In the genomic region with DNA sequence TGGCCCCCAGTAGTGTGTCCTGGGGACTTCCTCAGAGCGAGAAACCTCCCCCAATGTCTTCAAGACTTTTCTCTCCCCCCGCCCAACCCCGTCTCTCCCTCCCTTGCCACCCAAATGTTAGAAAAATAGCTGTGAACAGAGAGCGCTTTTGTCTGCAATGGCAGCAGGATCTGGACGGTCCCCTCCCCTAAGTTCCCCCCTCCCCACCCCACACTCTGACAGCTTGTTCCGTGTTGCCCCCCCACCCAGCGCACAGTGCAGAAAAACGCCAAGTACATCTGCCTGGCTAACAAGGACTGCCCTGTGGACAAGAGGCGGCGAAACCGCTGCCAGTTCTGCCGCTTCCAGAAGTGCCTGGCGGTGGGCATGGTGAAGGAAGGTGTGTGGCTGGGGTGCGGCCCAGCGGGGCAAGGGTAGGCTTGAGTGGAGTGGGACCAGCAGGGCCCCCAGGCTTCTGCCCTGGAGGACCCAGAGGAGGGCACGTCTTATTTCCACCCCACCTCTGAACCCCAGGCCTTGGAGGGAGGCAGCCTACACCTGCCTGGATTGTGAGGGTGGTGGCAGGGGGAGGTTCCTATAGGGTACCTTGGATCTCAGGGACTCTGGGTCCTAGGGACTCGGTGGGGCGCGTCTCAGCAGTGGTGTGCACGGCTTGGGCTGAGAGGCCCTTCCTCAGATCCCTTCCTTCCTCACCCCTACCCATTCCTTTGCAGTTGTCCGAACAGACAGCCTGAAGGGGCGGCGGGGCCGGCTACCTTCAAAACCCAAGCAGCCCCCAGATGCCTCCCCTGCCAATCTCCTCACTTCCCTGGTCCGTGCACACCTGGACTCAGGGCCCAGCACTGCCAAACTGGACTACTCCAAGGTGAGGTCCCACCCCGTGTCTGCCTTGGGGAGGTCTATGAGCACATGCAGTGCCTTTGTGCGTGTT, we compare ENCODE assay signal across 17 cellular contexts. TPM values are rescaled to one million over a fixed set of nuclear protein-coding genes. Genes with fewer than 3 reads are reported as not detected.
DNase-seq lines count a peak whose midpoint lies in the region; ATAC-seq and TF ChIP-seq lines count a peak whose summit lies in the region.
"Had no signal": no experiment of that assay in that cellular context is flagged by ENCODE, and none has a peak within 500 bp of the region (broad histone marks: within the 10 kb centered on the region; RNA-seq: fewer than 3 reads in every experiment).

No MANE protein-coding gene starts in this region.

- POLR2A ChIA-PET in activated CD4-positive, alpha-beta T cell treated with anti-CD3 and anti-CD28 coated beads for 36 hours (lab: Charles Lee) = no interaction called here
- POLR2A ChIA-PET in A673 (lab: Charles Lee; ENCODE audit: low non-redundant PET) = no interaction called here

- TF ChIP-seq CTCF in A673 (conservative IDR thresholded peaks at IDR 0.05; ENCODE audit: low read depth, low read length) = no peak

- DNase-seq in activated CD4-positive, alpha-beta T cell treated with anti-CD3 and anti-CD28 coated beads, Interleukin-2, amount 50 U/mL, for 1 hour = peak; percentile 44
- DNase-seq in activated CD4-positive, alpha-beta T cell treated with anti-CD3 and anti-CD28 coated beads for 36 hours = no peak
- peak; percentile 78 for DNase-seq in medulla oblongata (ENCODE audit: extremely low spot score)
- DNase-seq in stimulated activated naive CD8-positive, alpha-beta T cell treated with anti-CD3 and anti-CD28 coated beads, Interleukin-15, amount 100 ng/mL, for 72 hours = no peak
- DNase-seq in stimulated activated effector memory CD8-positive, alpha-beta T cell treated with anti-CD3 and anti-CD28 coated beads, Interleukin-12 subunit alpha, Interleukin-12 subunit beta, amount 100 ng/mL, for 72 hours (ENCODE audit: low spot score in 2 of 2) = no peak
- no peak for DNase-seq in A673 (ENCODE audit: low spot score)
- no peak for DNase-seq in cerebellar cortex (ENCODE audit: low spot score)
- DNase-seq: activated B cell treated with CpG ODN at 0.5 μM for 24 hours, activated T-cell treated with anti-CD3 and anti-CD28 coated beads for 4 hours, cortex of kidney, NCI-H1930, NCI-H69, Peyer's patch had no signal

- H3K27me3 Mint-ChIP-seq in activated CD4-positive, alpha-beta T cell treated with anti-CD3 and anti-CD28 coated beads for 36 hours = no peaks in the 10 kb centered on the region
- H3K27me3 Mint-ChIP-seq in stimulated activated naive CD8-positive, alpha-beta T cell treated with anti-CD3 and anti-CD28 coated beads, Interleukin-15, amount 100 ng/mL, for 72 hours = no peaks in the 10 kb centered on the region
- H3K27me3 Mint-ChIP-seq: activated B cell treated with CpG ODN at 0.5 μM for 24 hours had no signal

- no peak for ATAC-seq in activated CD4-positive, alpha-beta T cell treated with anti-CD3 and anti-CD28 coated beads for 36 hours
- no peak for ATAC-seq in stimulated activated naive CD8-positive, alpha-beta T cell treated with anti-CD3 and anti-CD28 coated beads, Interleukin-15, amount 100 ng/mL, for 72 hours
- no peak for ATAC-seq in stimulated activated effector memory CD8-positive, alpha-beta T cell treated with anti-CD3 and anti-CD28 coated beads, Interleukin-12 subunit alpha, Interleukin-12 subunit beta, amount 100 ng/mL, for 72 hours

- H3K9me3 Mint-ChIP-seq in activated CD4-positive, alpha-beta T cell treated with anti-CD3 and anti-CD28 coated beads for 36 hours (ENCODE audit: low read depth) = no peaks in the 10 kb centered on the region
- no peaks in the 10 kb centered on the region for H3K9me3 Mint-ChIP-seq in stimulated activated naive CD8-positive, alpha-beta T cell treated with anti-CD3 and anti-CD28 coated beads, Interleukin-15, amount 100 ng/mL, for 72 hours
- H3K9me3 Mint-ChIP-seq in stimulated activated effector memory CD8-positive, alpha-beta T cell treated with anti-CD3 and anti-CD28 coated beads, Interleukin-12 subunit alpha, Interleukin-12 subunit beta, amount 100 ng/mL, for 72 hours = no peaks in the 10 kb centered on the region
- H3K9me3 Mint-ChIP-seq: activated B cell treated with CpG ODN at 0.5 μM for 24 hours had no signal

- no peaks in the 10 kb centered on the region for H3K27me3 ChIP-seq in A673 (replicated peaks; ENCODE audit: insufficient read depth, low read depth, low read length, poor library complexity)
- H3K27me3 ChIP-seq: Peyer's patch had no signal

- no peaks in the 10 kb centered on the region for H3K9me3 ChIP-seq in A673 (ENCODE audit: low read depth, low read length, poor library complexity, severe bottlenecking)
- H3K9me3 ChIP-seq: Peyer's patch had no signal

- H3K4me1 ChIP-seq in A673 (ENCODE audit: insufficient read depth, low read length, poor library complexity, severe bottlenecking) = peaks cover 3% of the 10 kb centered on the region

- no peak overlapping the region for H3K4me3 ChIP-seq in A673 (ENCODE audit: low read depth, low read length, poor library complexity, severe bottlenecking)
- H3K4me3 ChIP-seq: Peyer's patch had no signal

- intact Hi-C loops in activated CD4-positive, alpha-beta T cell treated with anti-CD3 and anti-CD28 coated beads for 36 hours (cut with DNase I, micrococcal nuclease) = no loop called here
- intact Hi-C loops in A673 (cut with micrococcal nuclease; ENCODE audit: unreplicated experiment) = no loop called here

- H3K4me1 Mint-ChIP-seq in activated CD4-positive, alpha-beta T cell treated with anti-CD3 and anti-CD28 coated beads for 36 hours = peaks cover 23% of the 10 kb centered on the region
- peaks cover 52% of the 10 kb centered on the region for H3K4me1 Mint-ChIP-seq in stimulated activated naive CD8-positive, alpha-beta T cell treated with anti-CD3 and anti-CD28 coated beads, Interleukin-15, amount 100 ng/mL, for 72 hours
- H3K4me1 Mint-ChIP-seq in stimulated activated effector memory CD8-positive, alpha-beta T cell treated with anti-CD3 and anti-CD28 coated beads, Interleukin-12 subunit alpha, Interleukin-12 subunit beta, amount 100 ng/mL, for 72 hours = peaks cover 45% of the 10 kb centered on the region

- no peak overlapping the region for H3K27ac Mint-ChIP-seq in activated CD4-positive, alpha-beta T cell treated with anti-CD3 and anti-CD28 coated beads for 36 hours
- H3K27ac Mint-ChIP-seq in stimulated activated naive CD8-positive, alpha-beta T cell treated with anti-CD3 and anti-CD28 coated beads, Interleukin-15, amount 100 ng/mL, for 72 hours = peak overlapping the region; percentile 42 to 72
- H3K27ac Mint-ChIP-seq in stimulated activated effector memory CD8-positive, alpha-beta T cell treated with anti-CD3 and anti-CD28 coated beads, Interleukin-12 subunit alpha, Interleukin-12 subunit beta, amount 100 ng/mL, for 72 hours = no peak overlapping the region
- H3K27ac Mint-ChIP-seq: activated B cell treated with CpG ODN at 0.5 μM for 24 hours had no signal

- peak overlapping the region; percentile 85 for H3K27ac ChIP-seq in angular gyrus (ENCODE audit: low read depth, low read length)
- no peak overlapping the region for H3K27ac ChIP-seq in A673 (ENCODE audit: low read depth, low read length, poor library complexity, severe bottlenecking)
- H3K27ac ChIP-seq: Peyer's patch had no signal

- H3K36me3 ChIP-seq in A673 (ENCODE audit: insufficient read depth, low read length, poor library complexity, severe bottlenecking) = peaks cover 14% of the 10 kb centered on the region

- H3K36me3 Mint-ChIP-seq in activated CD4-positive, alpha-beta T cell treated with anti-CD3 and anti-CD28 coated beads for 36 hours (ENCODE audit: low read depth) = peaks cover 41% of the 10 kb centered on the region
- H3K36me3 Mint-ChIP-seq in stimulated activated effector memory CD8-positive, alpha-beta T cell treated with anti-CD3 and anti-CD28 coated beads, Interleukin-12 subunit alpha, Interleukin-12 subunit beta, amount 100 ng/mL, for 72 hours = peaks cover 80% of the 10 kb centered on the region

- H3K4me3 Mint-ChIP-seq in activated CD4-positive, alpha-beta T cell treated with anti-CD3 and anti-CD28 coated beads for 36 hours = no peak overlapping the region
- H3K4me3 Mint-ChIP-seq in stimulated activated naive CD8-positive, alpha-beta T cell treated with anti-CD3 and anti-CD28 coated beads, Interleukin-15, amount 100 ng/mL, for 72 hours = peak overlapping the region in 1 of 2 donors; percentile 17
- no peak overlapping the region for H3K4me3 Mint-ChIP-seq in stimulated activated effector memory CD8-positive, alpha-beta T cell treated with anti-CD3 and anti-CD28 coated beads, Interleukin-12 subunit alpha, Interleukin-12 subunit beta, amount 100 ng/mL, for 72 hours
- H3K4me3 Mint-ChIP-seq: activated B cell treated with CpG ODN at 0.5 μM for 24 hours had no signal

- no TSS peak for BruUV-seq in A673 (replicated peaks; lab: Mats Ljungman, UMichigan)

- CTCF ChIA-PET in activated CD4-positive, alpha-beta T cell treated with anti-CD3 and anti-CD28 coated beads for 36 hours (lab: Charles Lee) = interaction anchor here (0.8 to 6.0 kb wide), 2 partner anchors 30 kb away, joined by 4 to 66 read pairs; no protein-coding TSS in a partner anchor
- CTCF ChIA-PET in A673 (lab: Charles Lee) = interaction anchor here (0.5 to 1.2 kb wide), 2 partner anchors 28 to 31 kb away, joined by 3 to 5 read pairs; no protein-coding TSS in a partner anchor

RNA-seq across cellular contexts. Expression of a gene that starts 4.8 kb away (rescaled TPM):
- total RNA-seq in activated CD4-positive, alpha-beta T cell treated with anti-CD3 and anti-CD28 coated beads for 36 hours = 10 to 100 TPM; 69.4 to 72.8 TPM
- total RNA-seq in A673 (2021) = 12.5 and 19.8 TPM in 2 replicates

RNA-seq across cellular contexts. Expression of a gene that starts 13.7 kb away (rescaled TPM):
- 10 to 100 TPM; 24.0 to 30.7 TPM for total RNA-seq in activated CD4-positive, alpha-beta T cell treated with anti-CD3 and anti-CD28 coated beads for 36 hours
- 52.0 and 54.3 TPM in 2 replicates for total RNA-seq in A673 (2021)

RNA-seq across cellular contexts. Expression of a gene that starts 23.5 kb away (rescaled TPM):
- not detected for total RNA-seq in activated CD4-positive, alpha-beta T cell treated with anti-CD3 and anti-CD28 coated beads for 36 hours
- total RNA-seq in A673 (2021) = 0.24 and 0.28 TPM in 2 replicates
- total RNA-seq: activated B cell treated with CpG ODN at 0.5 μM for 24 hours, HT-29, lung microvascular endothelial cell, M059J had no signal

RNA-seq across cellular contexts. Expression of a gene that starts 49.3 kb away (rescaled TPM):
- 10 to 100 TPM in 1 of 2 experiments, 1 to 10 TPM in 1; 6.4 to 11.5 TPM for total RNA-seq in activated CD4-positive, alpha-beta T cell treated with anti-CD3 and anti-CD28 coated beads for 36 hours
- total RNA-seq in A673 (2021) = 4.8 and 5.4 TPM in 2 replicates

Comparison
In these comparisons a context has a peak if more than half of its experiments do, and no peak if none do; other contexts are left out.
1. DNase-seq: peak in activated CD4-positive, alpha-beta T cell treated with anti-CD3 and anti-CD28 coated beads, Interleukin-2, amount 50 U/mL, for 1 hour (single experiment) and medulla oblongata (single experiment); none in activated CD4-positive, alpha-beta T cell treated with anti-CD3 and anti-CD28 coated beads for 36 hours (single experiment), stimulated activated naive CD8-positive, alpha-beta T cell treated with anti-CD3 and anti-CD28 coated beads, Interleukin-15, amount 100 ng/mL, for 72 hours (0 of 2), stimulated activated effector memory CD8-positive, alpha-beta T cell treated with anti-CD3 and anti-CD28 coated beads, Interleukin-12 subunit alpha, Interleukin-12 subunit beta, amount 100 ng/mL, for 72 hours (0 of 2), A673 (single experiment) and cerebellar cortex (single experiment).
2. H3K27ac Mint-ChIP-seq: peak in stimulated activated naive CD8-positive, alpha-beta T cell treated with anti-CD3 and anti-CD28 coated beads, Interleukin-15, amount 100 ng/mL, for 72 hours (2 of 2); none in activated CD4-positive, alpha-beta T cell treated with anti-CD3 and anti-CD28 coated beads for 36 hours (single experiment) and stimulated activated effector memory CD8-positive, alpha-beta T cell treated with anti-CD3 and anti-CD28 coated beads, Interleukin-12 subunit alpha, Interleukin-12 subunit beta, amount 100 ng/mL, for 72 hours (single experiment).